In the genomic region with DNA sequence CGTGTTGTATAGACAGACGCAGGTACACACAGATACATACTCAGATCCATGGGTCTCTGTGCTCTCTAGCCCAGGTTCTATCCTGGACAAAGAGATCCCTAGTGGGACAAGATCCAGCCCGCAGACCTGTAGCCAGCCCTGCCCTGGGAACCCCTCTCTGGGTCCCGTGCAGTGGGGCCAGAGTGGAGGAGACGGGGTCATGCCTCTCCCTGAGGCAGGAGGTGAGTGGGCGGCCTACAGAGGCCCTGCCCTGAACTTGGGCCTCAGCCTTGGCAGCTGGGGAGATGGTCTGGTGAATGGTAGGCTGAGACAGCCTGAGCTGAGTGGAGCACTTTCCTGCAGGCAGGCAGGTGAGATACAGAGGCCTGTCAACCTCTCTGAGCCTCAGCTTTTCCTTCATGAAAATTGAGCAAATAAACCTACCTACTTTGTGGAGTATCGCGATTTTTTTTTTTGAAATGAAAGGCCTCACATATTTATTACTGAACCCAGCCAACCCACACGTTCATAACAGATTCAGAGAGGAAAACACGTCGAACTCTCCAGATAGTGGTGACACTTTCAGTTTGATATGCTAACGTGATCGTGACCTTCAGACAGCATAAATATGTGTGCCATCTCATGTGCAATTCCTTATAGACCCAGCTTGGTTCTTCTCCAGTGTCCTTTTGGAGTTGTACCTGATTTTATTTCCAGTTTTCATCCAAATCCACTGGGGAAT, we compare ENCODE assay signal across 1 cellular context.
TF ChIP-seq lines count a peak whose summit lies in the region.

No MANE protein-coding gene starts in this region.

TF ChIP-seq in HepG2, 621 proteins besides CTCF, POLR2A, EP300 and RAD21 (continued from another document and continues in another):
- TF ChIP-seq, protein P1, sequence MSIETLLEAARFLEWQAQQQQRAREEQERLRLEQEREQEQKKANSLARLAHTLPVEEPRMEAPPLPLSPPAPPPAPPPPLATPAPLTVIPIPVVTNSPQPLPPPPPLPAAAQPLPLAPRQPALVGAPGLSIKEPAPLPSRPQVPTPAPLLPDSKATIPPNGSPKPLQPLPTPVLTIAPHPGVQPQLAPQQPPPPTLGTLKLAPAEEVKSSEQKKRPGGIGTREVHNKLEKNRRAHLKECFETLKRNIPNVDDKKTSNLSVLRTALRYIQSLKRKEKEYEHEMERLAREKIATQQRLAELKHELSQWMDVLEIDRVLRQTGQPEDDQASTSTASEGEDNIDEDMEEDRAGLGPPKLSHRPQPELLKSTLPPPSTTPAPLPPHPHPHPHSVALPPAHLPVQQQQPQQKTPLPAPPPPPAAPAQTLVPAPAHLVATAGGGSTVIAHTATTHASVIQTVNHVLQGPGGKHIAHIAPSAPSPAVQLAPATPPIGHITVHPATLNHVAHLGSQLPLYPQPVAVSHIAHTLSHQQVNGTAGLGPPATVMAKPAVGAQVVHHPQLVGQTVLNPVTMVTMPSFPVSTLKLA (IDR thresholded peaks at IDR 0.05), result no peak
- TF ChIP-seq, protein P2, sequence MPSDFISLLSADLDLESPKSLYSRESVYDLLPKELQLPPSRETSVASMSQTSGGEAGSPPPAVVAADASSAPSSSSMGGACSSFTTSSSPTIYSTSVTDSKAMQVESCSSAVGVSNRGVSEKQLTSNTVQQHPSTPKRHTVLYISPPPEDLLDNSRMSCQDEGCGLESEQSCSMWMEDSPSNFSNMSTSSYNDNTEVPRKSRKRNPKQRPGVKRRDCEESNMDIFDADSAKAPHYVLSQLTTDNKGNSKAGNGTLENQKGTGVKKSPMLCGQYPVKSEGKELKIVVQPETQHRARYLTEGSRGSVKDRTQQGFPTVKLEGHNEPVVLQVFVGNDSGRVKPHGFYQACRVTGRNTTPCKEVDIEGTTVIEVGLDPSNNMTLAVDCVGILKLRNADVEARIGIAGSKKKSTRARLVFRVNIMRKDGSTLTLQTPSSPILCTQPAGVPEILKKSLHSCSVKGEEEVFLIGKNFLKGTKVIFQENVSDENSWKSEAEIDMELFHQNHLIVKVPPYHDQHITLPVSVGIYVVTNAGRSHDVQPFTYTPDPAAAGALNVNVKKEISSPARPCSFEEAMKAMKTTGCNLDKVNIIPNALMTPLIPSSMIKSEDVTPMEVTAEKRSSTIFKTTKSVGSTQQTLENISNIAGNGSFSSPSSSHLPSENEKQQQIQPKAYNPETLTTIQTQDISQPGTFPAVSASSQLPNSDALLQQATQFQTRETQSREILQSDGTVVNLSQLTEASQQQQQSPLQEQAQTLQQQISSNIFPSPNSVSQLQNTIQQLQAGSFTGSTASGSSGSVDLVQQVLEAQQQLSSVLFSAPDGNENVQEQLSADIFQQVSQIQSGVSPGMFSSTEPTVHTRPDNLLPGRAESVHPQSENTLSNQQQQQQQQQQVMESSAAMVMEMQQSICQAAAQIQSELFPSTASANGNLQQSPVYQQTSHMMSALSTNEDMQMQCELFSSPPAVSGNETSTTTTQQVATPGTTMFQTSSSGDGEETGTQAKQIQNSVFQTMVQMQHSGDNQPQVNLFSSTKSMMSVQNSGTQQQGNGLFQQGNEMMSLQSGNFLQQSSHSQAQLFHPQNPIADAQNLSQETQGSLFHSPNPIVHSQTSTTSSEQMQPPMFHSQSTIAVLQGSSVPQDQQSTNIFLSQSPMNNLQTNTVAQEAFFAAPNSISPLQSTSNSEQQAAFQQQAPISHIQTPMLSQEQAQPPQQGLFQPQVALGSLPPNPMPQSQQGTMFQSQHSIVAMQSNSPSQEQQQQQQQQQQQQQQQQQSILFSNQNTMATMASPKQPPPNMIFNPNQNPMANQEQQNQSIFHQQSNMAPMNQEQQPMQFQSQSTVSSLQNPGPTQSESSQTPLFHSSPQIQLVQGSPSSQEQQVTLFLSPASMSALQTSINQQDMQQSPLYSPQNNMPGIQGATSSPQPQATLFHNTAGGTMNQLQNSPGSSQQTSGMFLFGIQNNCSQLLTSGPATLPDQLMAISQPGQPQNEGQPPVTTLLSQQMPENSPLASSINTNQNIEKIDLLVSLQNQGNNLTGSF (CRISPR knock-in tag; IDR thresholded peaks at IDR 0.05), result no peak
- TF ChIP-seq, protein P3, sequence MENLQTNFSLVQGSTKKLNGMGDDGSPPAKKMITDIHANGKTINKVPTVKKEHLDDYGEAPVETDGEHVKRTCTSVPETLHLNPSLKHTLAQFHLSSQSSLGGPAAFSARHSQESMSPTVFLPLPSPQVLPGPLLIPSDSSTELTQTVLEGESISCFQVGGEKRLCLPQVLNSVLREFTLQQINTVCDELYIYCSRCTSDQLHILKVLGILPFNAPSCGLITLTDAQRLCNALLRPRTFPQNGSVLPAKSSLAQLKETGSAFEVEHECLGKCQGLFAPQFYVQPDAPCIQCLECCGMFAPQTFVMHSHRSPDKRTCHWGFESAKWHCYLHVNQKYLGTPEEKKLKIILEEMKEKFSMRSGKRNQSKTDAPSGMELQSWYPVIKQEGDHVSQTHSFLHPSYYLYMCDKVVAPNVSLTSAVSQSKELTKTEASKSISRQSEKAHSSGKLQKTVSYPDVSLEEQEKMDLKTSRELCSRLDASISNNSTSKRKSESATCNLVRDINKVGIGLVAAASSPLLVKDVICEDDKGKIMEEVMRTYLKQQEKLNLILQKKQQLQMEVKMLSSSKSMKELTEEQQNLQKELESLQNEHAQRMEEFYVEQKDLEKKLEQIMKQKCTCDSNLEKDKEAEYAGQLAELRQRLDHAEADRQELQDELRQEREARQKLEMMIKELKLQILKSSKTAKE (CRISPR knock-in tag; IDR thresholded peaks at IDR 0.05; ENCODE audit: borderline replicate concordance), result no peak
- TF ChIP-seq EZH2 (conservative IDR thresholded peaks at IDR 0.05; ENCODE audit: low read depth, low read length), result no peak
- TF ChIP-seq YEATS2 (CRISPR knock-in tag; IDR thresholded peaks at IDR 0.05; ENCODE audit: borderline replicate concordance), result no peak
- TF ChIP-seq HMG20B (CRISPR knock-in tag; conservative IDR thresholded peaks at IDR 0.05), result no peak
- TF ChIP-seq, protein P4, sequence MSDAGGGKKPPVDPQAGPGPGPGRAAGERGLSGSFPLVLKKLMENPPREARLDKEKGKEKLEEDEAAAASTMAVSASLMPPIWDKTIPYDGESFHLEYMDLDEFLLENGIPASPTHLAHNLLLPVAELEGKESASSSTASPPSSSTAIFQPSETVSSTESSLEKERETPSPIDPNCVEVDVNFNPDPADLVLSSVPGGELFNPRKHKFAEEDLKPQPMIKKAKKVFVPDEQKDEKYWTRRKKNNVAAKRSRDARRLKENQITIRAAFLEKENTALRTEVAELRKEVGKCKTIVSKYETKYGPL (CRISPR knock-in tag; IDR thresholded peaks at IDR 0.05), result no peak
- no peak for TF ChIP-seq CBFB (CRISPR knock-in tag; IDR thresholded peaks at IDR 0.05)
- TF ChIP-seq ZNF674 (CRISPR knock-in tag; IDR thresholded peaks at IDR 0.05; ENCODE audit: low read depth), result no peak
- TF ChIP-seq, protein P5, sequence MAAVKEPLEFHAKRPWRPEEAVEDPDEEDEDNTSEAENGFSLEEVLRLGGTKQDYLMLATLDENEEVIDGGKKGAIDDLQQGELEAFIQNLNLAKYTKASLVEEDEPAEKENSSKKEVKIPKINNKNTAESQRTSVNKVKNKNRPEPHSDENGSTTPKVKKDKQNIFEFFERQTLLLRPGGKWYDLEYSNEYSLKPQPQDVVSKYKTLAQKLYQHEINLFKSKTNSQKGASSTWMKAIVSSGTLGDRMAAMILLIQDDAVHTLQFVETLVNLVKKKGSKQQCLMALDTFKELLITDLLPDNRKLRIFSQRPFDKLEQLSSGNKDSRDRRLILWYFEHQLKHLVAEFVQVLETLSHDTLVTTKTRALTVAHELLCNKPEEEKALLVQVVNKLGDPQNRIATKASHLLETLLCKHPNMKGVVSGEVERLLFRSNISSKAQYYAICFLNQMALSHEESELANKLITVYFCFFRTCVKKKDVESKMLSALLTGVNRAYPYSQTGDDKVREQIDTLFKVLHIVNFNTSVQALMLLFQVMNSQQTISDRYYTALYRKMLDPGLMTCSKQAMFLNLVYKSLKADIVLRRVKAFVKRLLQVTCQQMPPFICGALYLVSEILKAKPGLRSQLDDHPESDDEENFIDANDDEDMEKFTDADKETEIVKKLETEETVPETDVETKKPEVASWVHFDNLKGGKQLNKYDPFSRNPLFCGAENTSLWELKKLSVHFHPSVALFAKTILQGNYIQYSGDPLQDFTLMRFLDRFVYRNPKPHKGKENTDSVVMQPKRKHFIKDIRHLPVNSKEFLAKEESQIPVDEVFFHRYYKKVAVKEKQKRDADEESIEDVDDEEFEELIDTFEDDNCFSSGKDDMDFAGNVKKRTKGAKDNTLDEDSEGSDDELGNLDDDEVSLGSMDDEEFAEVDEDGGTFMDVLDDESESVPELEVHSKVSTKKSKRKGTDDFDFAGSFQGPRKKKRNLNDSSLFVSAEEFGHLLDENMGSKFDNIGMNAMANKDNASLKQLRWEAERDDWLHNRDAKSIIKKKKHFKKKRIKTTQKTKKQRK (IDR thresholded peaks at IDR 0.05; ENCODE audit: low read length), result no peak
- TF ChIP-seq, protein P6, sequence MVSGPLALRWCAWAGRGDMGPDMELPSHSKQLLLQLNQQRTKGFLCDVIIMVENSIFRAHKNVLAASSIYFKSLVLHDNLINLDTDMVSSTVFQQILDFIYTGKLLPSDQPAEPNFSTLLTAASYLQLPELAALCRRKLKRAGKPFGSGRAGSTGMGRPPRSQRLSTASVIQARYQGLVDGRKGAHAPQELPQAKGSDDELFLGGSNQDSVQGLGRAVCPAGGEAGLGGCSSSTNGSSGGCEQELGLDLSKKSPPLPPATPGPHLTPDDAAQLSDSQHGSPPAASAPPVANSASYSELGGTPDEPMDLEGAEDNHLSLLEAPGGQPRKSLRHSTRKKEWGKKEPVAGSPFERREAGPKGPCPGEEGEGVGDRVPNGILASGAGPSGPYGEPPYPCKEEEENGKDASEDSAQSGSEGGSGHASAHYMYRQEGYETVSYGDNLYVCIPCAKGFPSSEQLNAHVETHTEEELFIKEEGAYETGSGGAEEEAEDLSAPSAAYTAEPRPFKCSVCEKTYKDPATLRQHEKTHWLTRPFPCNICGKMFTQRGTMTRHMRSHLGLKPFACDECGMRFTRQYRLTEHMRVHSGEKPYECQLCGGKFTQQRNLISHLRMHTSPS (CRISPR knock-in tag; IDR thresholded peaks at IDR 0.05; ENCODE audit: low read depth), result no peak
- TF ChIP-seq ZNF34 (CRISPR knock-in tag; IDR thresholded peaks at IDR 0.05; ENCODE audit: borderline replicate concordance), result no peak
- no peak for TF ChIP-seq ZNF207 (IDR thresholded peaks at IDR 0.05; ENCODE audit: borderline replicate concordance)
- TF ChIP-seq, protein P7, sequence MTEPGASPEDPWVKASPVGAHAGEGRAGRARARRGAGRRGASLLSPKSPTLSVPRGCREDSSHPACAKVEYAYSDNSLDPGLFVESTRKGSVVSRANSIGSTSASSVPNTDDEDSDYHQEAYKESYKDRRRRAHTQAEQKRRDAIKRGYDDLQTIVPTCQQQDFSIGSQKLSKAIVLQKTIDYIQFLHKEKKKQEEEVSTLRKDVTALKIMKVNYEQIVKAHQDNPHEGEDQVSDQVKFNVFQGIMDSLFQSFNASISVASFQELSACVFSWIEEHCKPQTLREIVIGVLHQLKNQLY (CRISPR knock-in tag; IDR thresholded peaks at IDR 0.05), result no peak
- no peak for TF ChIP-seq MXI1 (IDR thresholded peaks at IDR 0.05; ENCODE audit: borderline replicate concordance, low read depth, low read length)
- TF ChIP-seq, protein P8, sequence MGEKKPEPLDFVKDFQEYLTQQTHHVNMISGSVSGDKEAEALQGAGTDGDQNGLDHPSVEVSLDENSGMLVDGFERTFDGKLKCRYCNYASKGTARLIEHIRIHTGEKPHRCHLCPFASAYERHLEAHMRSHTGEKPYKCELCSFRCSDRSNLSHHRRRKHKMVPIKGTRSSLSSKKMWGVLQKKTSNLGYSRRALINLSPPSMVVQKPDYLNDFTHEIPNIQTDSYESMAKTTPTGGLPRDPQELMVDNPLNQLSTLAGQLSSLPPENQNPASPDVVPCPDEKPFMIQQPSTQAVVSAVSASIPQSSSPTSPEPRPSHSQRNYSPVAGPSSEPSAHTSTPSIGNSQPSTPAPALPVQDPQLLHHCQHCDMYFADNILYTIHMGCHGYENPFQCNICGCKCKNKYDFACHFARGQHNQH (CRISPR knock-in tag; IDR thresholded peaks at IDR 0.05), result no peak
- TF ChIP-seq, protein P9, sequence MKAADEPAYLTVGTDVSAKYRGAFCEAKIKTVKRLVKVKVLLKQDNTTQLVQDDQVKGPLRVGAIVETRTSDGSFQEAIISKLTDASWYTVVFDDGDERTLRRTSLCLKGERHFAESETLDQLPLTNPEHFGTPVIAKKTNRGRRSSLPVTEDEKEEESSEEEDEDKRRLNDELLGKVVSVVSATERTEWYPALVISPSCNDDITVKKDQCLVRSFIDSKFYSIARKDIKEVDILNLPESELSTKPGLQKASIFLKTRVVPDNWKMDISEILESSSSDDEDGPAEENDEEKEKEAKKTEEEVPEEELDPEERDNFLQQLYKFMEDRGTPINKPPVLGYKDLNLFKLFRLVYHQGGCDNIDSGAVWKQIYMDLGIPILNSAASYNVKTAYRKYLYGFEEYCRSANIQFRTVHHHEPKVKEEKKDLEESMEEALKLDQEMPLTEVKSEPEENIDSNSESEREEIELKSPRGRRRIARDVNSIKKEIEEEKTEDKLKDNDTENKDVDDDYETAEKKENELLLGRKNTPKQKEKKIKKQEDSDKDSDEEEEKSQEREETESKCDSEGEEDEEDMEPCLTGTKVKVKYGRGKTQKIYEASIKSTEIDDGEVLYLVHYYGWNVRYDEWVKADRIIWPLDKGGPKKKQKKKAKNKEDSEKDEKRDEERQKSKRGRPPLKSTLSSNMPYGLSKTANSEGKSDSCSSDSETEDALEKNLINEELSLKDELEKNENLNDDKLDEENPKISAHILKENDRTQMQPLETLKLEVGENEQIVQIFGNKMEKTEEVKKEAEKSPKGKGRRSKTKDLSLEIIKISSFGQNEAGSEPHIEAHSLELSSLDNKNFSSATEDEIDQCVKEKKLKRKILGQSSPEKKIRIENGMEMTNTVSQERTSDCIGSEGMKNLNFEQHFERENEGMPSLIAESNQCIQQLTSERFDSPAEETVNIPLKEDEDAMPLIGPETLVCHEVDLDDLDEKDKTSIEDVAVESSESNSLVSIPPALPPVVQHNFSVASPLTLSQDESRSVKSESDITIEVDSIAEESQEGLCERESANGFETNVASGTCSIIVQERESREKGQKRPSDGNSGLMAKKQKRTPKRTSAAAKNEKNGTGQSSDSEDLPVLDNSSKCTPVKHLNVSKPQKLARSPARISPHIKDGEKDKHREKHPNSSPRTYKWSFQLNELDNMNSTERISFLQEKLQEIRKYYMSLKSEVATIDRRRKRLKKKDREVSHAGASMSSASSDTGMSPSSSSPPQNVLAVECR (CRISPR knock-in tag; IDR thresholded peaks at IDR 0.05; ENCODE audit: borderline replicate concordance), result no peak
- no peak for TF ChIP-seq ZNF879 (CRISPR knock-in tag; IDR thresholded peaks at IDR 0.05)
- TF ChIP-seq, protein P10, sequence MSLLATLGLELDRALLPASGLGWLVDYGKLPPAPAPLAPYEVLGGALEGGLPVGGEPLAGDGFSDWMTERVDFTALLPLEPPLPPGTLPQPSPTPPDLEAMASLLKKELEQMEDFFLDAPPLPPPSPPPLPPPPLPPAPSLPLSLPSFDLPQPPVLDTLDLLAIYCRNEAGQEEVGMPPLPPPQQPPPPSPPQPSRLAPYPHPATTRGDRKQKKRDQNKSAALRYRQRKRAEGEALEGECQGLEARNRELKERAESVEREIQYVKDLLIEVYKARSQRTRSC (CRISPR knock-in tag; IDR thresholded peaks at IDR 0.05; ENCODE audit: low read depth), result no peak
- no peak for TF ChIP-seq ZNF441 (CRISPR knock-in tag; IDR thresholded peaks at IDR 0.05; ENCODE audit: borderline replicate concordance)
- no peak for TF ChIP-seq TMF1 (CRISPR knock-in tag; IDR thresholded peaks at IDR 0.05; ENCODE audit: low read depth)
- TF ChIP-seq, protein P11, sequence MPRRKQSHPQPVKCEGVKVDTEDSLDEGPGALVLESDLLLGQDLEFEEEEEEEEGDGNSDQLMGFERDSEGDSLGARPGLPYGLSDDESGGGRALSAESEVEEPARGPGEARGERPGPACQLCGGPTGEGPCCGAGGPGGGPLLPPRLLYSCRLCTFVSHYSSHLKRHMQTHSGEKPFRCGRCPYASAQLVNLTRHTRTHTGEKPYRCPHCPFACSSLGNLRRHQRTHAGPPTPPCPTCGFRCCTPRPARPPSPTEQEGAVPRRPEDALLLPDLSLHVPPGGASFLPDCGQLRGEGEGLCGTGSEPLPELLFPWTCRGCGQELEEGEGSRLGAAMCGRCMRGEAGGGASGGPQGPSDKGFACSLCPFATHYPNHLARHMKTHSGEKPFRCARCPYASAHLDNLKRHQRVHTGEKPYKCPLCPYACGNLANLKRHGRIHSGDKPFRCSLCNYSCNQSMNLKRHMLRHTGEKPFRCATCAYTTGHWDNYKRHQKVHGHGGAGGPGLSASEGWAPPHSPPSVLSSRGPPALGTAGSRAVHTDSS (CRISPR knock-in tag; conservative IDR thresholded peaks at IDR 0.05), result no peak
- no peak for TF ChIP-seq ZNF101 (CRISPR knock-in tag; IDR thresholded peaks at IDR 0.05; ENCODE audit: borderline replicate concordance, low read depth)
